22 cellular contexts compared by ENCODE assay signal in the genomic region with DNA sequence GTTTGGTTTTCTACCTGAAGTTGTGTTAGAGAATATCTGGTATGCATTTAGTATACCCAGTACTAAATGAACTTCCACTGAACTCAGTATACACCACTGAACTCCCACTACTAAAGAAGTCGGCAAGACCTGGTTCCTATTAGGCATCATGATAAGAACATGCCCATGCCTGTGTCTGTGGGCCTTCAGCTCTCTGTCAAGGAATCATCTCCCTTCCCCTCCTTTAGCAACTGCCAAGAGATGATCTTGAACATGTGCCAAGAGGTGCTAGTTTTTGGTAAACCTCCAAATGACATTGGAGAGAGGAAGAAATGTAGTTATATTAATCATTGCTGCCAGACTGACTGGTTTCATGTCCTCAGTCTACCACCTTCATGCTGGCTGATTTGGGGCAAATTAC.
DNase-seq lines count a peak whose midpoint lies in the region; ATAC-seq, FAIRE-seq and TF ChIP-seq lines count a peak whose summit lies in the region.
"Had no signal": no experiment of that assay in that cellular context is flagged by ENCODE, and none has a peak within 500 bp of the region (broad histone marks: within the 10 kb centered on the region; RNA-seq: fewer than 3 reads in every experiment).

No MANE protein-coding gene starts in this region.

- H3K36me3 ChIP-seq in keratinocyte (ENCODE audit: control insufficient read depth in 2 of 2, extremely low read depth in 1 of 2, insufficient read depth in 2 of 2, low read length in 2 of 2): no peaks in the 10 kb centered on the region
- H3K36me3 ChIP-seq: SJCRH30 had no signal

- H3K9ac ChIP-seq in keratinocyte (ENCODE audit: control insufficient read depth, extremely low read depth, insufficient read depth, low read length): no peak overlapping the region

- no peak overlapping the region for H3K27ac ChIP-seq in keratinocyte (ENCODE audit: control insufficient read depth, insufficient read depth, low read length)
- H3K27ac ChIP-seq: 22Rv1, SJCRH30 had no signal

- H2AFZ ChIP-seq in keratinocyte (ENCODE audit: control insufficient read depth, low read length): no peak overlapping the region

- no peaks in the 10 kb centered on the region for H3K27me3 ChIP-seq in keratinocyte (ENCODE audit: control insufficient read depth, extremely low read depth, insufficient read depth, low read length)
- H3K27me3 ChIP-seq: SJCRH30 had no signal

- TF ChIP-seq CTCF in cardiac fibroblast (IDR thresholded peaks at IDR 0.05; ENCODE audit: low read depth, low read length) (no peak), keratinocyte (optimal IDR thresholded peaks at IDR 0.05 in 1 of 3, IDR thresholded peaks at IDR 0.05 in 1 of 3, conservative IDR thresholded peaks at IDR 0.05 in 1 of 3; ENCODE audit: extremely low read depth in 1 of 3, insufficient read depth in 2 of 3, low read length in 3 of 3) (no peak)

- H3K4me3 ChIP-seq in cardiac fibroblast (replicated peaks in 1 of 2; ENCODE audit: low read depth in 2 of 2, low read length in 2 of 2) (no peak overlapping the region), keratinocyte (ENCODE audit: control insufficient read depth in 2 of 3, extremely low read depth in 1 of 3, insufficient read depth in 2 of 3, low read depth in 1 of 3, low read length in 3 of 3) (no peak overlapping the region)
- H3K4me3 ChIP-seq: GM12878, SJCRH30 had no signal

- ATAC-seq in HG02763 (IDR thresholded peaks at IDR 0.05; ENCODE audit: unreplicated experiment) (no peak), HG03108 (IDR thresholded peaks at IDR 0.05; ENCODE audit: unreplicated experiment) (no peak)
- ATAC-seq: GM12878 had no signal

- peak overlapping the region; percentile 22 for H3K4me2 ChIP-seq in keratinocyte (ENCODE audit: control insufficient read depth, extremely low read depth, insufficient read depth, low read depth, low read length)

- H3K79me2 ChIP-seq in keratinocyte (ENCODE audit: control insufficient read depth, insufficient read depth, low read length): no peaks in the 10 kb centered on the region

- FAIRE-seq in keratinocyte (lab: Jason Lieb, UNC): peak; percentile 86
- FAIRE-seq: G401.6, GM12878, GM18507 had no signal

- no peaks in the 10 kb centered on the region for H3K9me3 ChIP-seq in keratinocyte (ENCODE audit: control insufficient read depth, low read depth, low read length)
- H3K9me3 ChIP-seq: SJCRH30 had no signal

- H3K9me1 ChIP-seq in keratinocyte (ENCODE audit: control insufficient read depth, extremely low read depth, insufficient read depth, low read length): no peaks in the 10 kb centered on the region

- dilution Hi-C loops in keratinocyte (cut with MboI; ENCODE audit: extremely low pct_ligation_motif_present, low sequenced_read_pairs): no loop called here

- DNase-seq in DMS 273 (lab: John Stamatoyannopoulos, UW; ENCODE audit: unreplicated experiment): peak; percentile 11
- DNase-seq in DMS 273 treated with DMSO at 0.1 percent for 48 hours (lab: John Stamatoyannopoulos, UW): no peak
- peak; percentile 49 for DNase-seq in NCI-H226
- DNase-seq in cardiac fibroblast (ENCODE audit: low read depth in 2 of 2): peak; percentile 13 to 20
- DNase-seq in keratinocyte (ENCODE audit: low read depth, low spot score): peak; percentile 13
- DNase-seq in NCI-H526 (lab: John Stamatoyannopoulos, UW): no peak
- DNase-seq: Calu3; CD4-positive, alpha-beta memory T cell; DMS79; GOT3; KBM-7; NCI-H1048; NCI-H2081 treated with DMSO at 0.1 percent for 48 hours; NCI-H69; OCI-M1; SJCRH30 had no signal

- H3K4me1 ChIP-seq in keratinocyte (ENCODE audit: control insufficient read depth, extremely low read depth, insufficient read depth, low read length): peaks cover 11% of the 10 kb centered on the region
- H3K4me1 ChIP-seq: SJCRH30 had no signal

- no peaks in the 10 kb centered on the region for H4K20me1 ChIP-seq in keratinocyte (ENCODE audit: control insufficient read depth, extremely low read depth, insufficient read depth, low read length)

Comparison
In these comparisons a context has a peak if more than half of its experiments do, and no peak if none do; other contexts are left out.
1. DNase-seq: peak in DMS 273 (single experiment), NCI-H226 (single experiment), cardiac fibroblast (2 of 2) and keratinocyte (single experiment); none in DMS 273 treated with DMSO at 0.1 percent for 48 hours (single experiment) and NCI-H526 (0 of 2).